ENCODE assay signal across 8 cellular contexts in genomic region chr5:132458651-132459030, GRCh38. TPM values are rescaled to one million over a fixed set of nuclear protein-coding genes. Genes with fewer than 3 reads are reported as not detected.
DNase-seq lines count a peak whose midpoint lies in the region; ATAC-seq and TF ChIP-seq lines count a peak whose summit lies in the region.

No MANE protein-coding gene starts in this region.

- no peak overlapping the region for H4K8ac ChIP-seq in neuronal stem cell (ENCODE audit: low read depth, low read length)

- no peak overlapping the region for H2BK12ac ChIP-seq in neuronal stem cell (ENCODE audit: low read length)

- ATAC-seq in GM18511 (IDR thresholded peaks at IDR 0.05; ENCODE audit: unreplicated experiment) (peak; percentile 53), HG02759 (IDR thresholded peaks at IDR 0.05; ENCODE audit: unreplicated experiment) (peak; percentile 40), lower lobe of right lung (no peak)

- no peak overlapping the region for H3K4me2 ChIP-seq in neuronal stem cell (ENCODE audit: insufficient read depth, low read length, poor library complexity, severe bottlenecking)

- H2AFZ ChIP-seq in neuronal stem cell (ENCODE audit: low read length): no peak overlapping the region

- no peak overlapping the region for H3K18ac ChIP-seq in neuronal stem cell (ENCODE audit: low read length)

- TF ChIP-seq CTCF in lower lobe of right lung (IDR thresholded peaks at IDR 0.05): no peak

- H2BK120ac ChIP-seq in neuronal stem cell (ENCODE audit: low read depth, low read length): no peak overlapping the region

- WGBS in neuronal stem cell (ENCODE audit: extremely low coverage in 2 of 2, insufficient read length in 2 of 2, insufficient replicate concordance in 1 of 2), 2 donors: no CpG with 5 or more reads among the region's 1 CpG

- no peak overlapping the region for H3K14ac ChIP-seq in neuronal stem cell (ENCODE audit: low read length)

- H3K9ac ChIP-seq in neuronal stem cell (ENCODE audit: low read depth, low read length, poor library complexity): no peak overlapping the region

- no peak overlapping the region for H3K4me3 ChIP-seq in lower lobe of right lung
- no peak overlapping the region for H3K4me3 ChIP-seq in neuronal stem cell (ENCODE audit: low read length in 2 of 2)

- DNase-seq in SW480 (ENCODE audit: low spot score) (peak; percentile 98), lower lobe of right lung (no peak), NCI-H2081 treated with DMSO at 0.1 percent for 48 hours (lab: John Stamatoyannopoulos, UW) (no peak), NCI-H1048 (lab: John Stamatoyannopoulos, UW) (no peak), neuronal stem cell (ENCODE audit: low spot score) (no peak)
- no peak for DNase-seq in activated CD4-positive, alpha-beta T cell treated with anti-CD3 and anti-CD28 coated beads for 4 hours

- H3K36me3 ChIP-seq in lower lobe of right lung: peaks cover 6% of the 10 kb centered on the region
- no peaks in the 10 kb centered on the region for H3K36me3 ChIP-seq in neuronal stem cell (replicated peaks in 1 of 2; ENCODE audit: control insufficient read depth in 2 of 2, insufficient read depth in 2 of 2, low read length in 2 of 2)

- no peaks in the 10 kb centered on the region for H3K79me1 ChIP-seq in neuronal stem cell (ENCODE audit: low read depth, low read length)

- peak overlapping the region; percentile 90 for H3K27ac ChIP-seq in lower lobe of right lung
- H3K27ac ChIP-seq in neuronal stem cell (replicated peaks; ENCODE audit: low read length): no peak overlapping the region

- H3K27me3 ChIP-seq in lower lobe of right lung (ENCODE audit: low read depth) (no peaks in the 10 kb centered on the region), neuronal stem cell (ENCODE audit: control insufficient read depth in 3 of 3, insufficient read depth in 3 of 3, low read depth in 1 of 3, low read length in 3 of 3) (no peaks in the 10 kb centered on the region)

- H2BK5ac ChIP-seq in neuronal stem cell (ENCODE audit: low read length): no peak overlapping the region

- H4K91ac ChIP-seq in neuronal stem cell (ENCODE audit: low read depth, low read length, poor library complexity): no peak overlapping the region

- H3K23ac ChIP-seq in neuronal stem cell (ENCODE audit: low read depth, low read length, poor library complexity): no peak overlapping the region

- H2BK15ac ChIP-seq in neuronal stem cell (ENCODE audit: low read length): no peak overlapping the region

- no peak overlapping the region for H2AK5ac ChIP-seq in neuronal stem cell (ENCODE audit: low read depth, low read length)

- H3K9me3 ChIP-seq in lower lobe of right lung (no peaks in the 10 kb centered on the region), neuronal stem cell (replicated peaks in 1 of 2; ENCODE audit: control insufficient read depth in 2 of 2, insufficient read depth in 1 of 2, low read depth in 1 of 2, low read length in 2 of 2) (no peaks in the 10 kb centered on the region)

- H3K4me1 ChIP-seq in lower lobe of right lung: peaks cover 96% of the 10 kb centered on the region
- peaks cover 2 to 6% of the 10 kb centered on the region in 2 donors for H3K4me1 ChIP-seq in neuronal stem cell (ENCODE audit: control insufficient read depth in 2 of 2, insufficient read depth in 1 of 2, low read depth in 1 of 2, low read length in 2 of 2)

- H3K4ac ChIP-seq in neuronal stem cell (ENCODE audit: low read length): no peak overlapping the region

- intact Hi-C loops in lower lobe of right lung (cut with DNase I): no loop called here

RNA-seq across cellular contexts. Expression of gene IRF1, which starts 31.9 kb away (rescaled TPM):
- total RNA-seq in lower lobe of right lung: 81.2 TPM
- 1.4 TPM for polyA plus RNA-seq in neuronal stem cell (2013, experiment 1 of 2)
- 1.5 TPM for polyA plus RNA-seq in neuronal stem cell (2013, experiment 2 of 2)

Comparison
In these comparisons a context has a peak if more than half of its experiments do, and no peak if none do; other contexts are left out.
1. ATAC-seq: peak in GM18511 (single experiment) and HG02759 (single experiment); none in lower lobe of right lung (0 of 2).